Comparison of ENCODE assay signal across 8 cellular contexts in genomic region chr2:211085056-211085680, GRCh38.
A peak's percentile ranks its signal among the peaks of the same experiment; 100 is the strongest.
DNase-seq lines count a peak whose midpoint lies in the region; ATAC-seq and TF ChIP-seq lines count a peak whose summit lies in the region.

No MANE protein-coding gene starts in this region.

- peaks cover 8% of the 10 kb centered on the region for H3K4me1 Mint-ChIP-seq in endothelial cell (ENCODE audit: unreplicated experiment)

- no peaks in the 10 kb centered on the region for H3K27me3 ChIP-seq in parathyroid adenoma (ENCODE audit: control insufficient read depth, insufficient read depth, low read length)

- H3K27ac Mint-ChIP-seq in endothelial cell (ENCODE audit: unreplicated experiment): no peak overlapping the region

- TF ChIP-seq CTCF in GM12874 (IDR thresholded peaks at IDR 0.05; ENCODE audit: insufficient read depth, low read depth, low read length) (peak; percentile 41; the same call in 1 of the 2 replicates), endothelial cell (IDR thresholded peaks at IDR 0.05; ENCODE audit: unreplicated experiment) (peak; percentile 81), parathyroid adenoma (IDR thresholded peaks at IDR 0.05) (peak; percentile 79)

- no peaks in the 10 kb centered on the region for H3K79me2 ChIP-seq in parathyroid adenoma

- no peaks in the 10 kb centered on the region for H3K36me3 ChIP-seq in parathyroid adenoma (ENCODE audit: control insufficient read depth, insufficient read depth, low read length)

- in situ Hi-C loops in ACHN (cut with HindIII; ENCODE audit: low pct_ligation_motif_present, low pct_unique_long_range_greater_than_20kb, low sequenced_read_pairs): no loop called here

- H3K4me2 ChIP-seq in parathyroid adenoma (ENCODE audit: low read length): no peak overlapping the region

- no peak overlapping the region for H3K4me3 ChIP-seq in parathyroid adenoma (ENCODE audit: low read depth, low read length)

- peak; percentile 55 for DNase-seq in ACHN
- peak; percentile 51 for DNase-seq in NCI-H460 (ENCODE audit: extremely low read depth, low read depth)
- no peak for DNase-seq in endothelial cell (ENCODE audit: low spot score)
- DNase-seq in stimulated activated CD8-positive, alpha-beta memory T cell treated with anti-CD3 and anti-CD28 coated beads, Interleukin-4, amount 100 ng/mL, for 48 hours: no peak

- no peak overlapping the region for H3K4me3 Mint-ChIP-seq in endothelial cell (ENCODE audit: unreplicated experiment)

- peak overlapping the region; percentile 41 for H2AFZ ChIP-seq in parathyroid adenoma

- H3K4me1 ChIP-seq in parathyroid adenoma: peaks cover 29% of the 10 kb centered on the region

- peaks cover 1% of the 10 kb centered on the region for H3K27me3 Mint-ChIP-seq in endothelial cell (ENCODE audit: unreplicated experiment)

- H3K27ac ChIP-seq in parathyroid adenoma: peak overlapping the region; percentile 5

- ATAC-seq in HG03039 (IDR thresholded peaks at IDR 0.05; ENCODE audit: unreplicated experiment) (peak; percentile 70), HG03135 (IDR thresholded peaks at IDR 0.05; ENCODE audit: unreplicated experiment) (no peak)

- H3K9me3 Mint-ChIP-seq in endothelial cell (ENCODE audit: unreplicated experiment): no peaks in the 10 kb centered on the region

- no peaks in the 10 kb centered on the region for H3K9me3 ChIP-seq in parathyroid adenoma (ENCODE audit: control insufficient read depth, low read length)

- H3K9ac ChIP-seq in parathyroid adenoma: no peak overlapping the region

- H3K36me3 Mint-ChIP-seq in endothelial cell (ENCODE audit: low read depth, unreplicated experiment): no peaks in the 10 kb centered on the region

Comparison
In these comparisons a context has a peak if more than half of its experiments do, and no peak if none do; other contexts are left out.
1. DNase-seq: peak in ACHN (single experiment) and NCI-H460 (single experiment); none in endothelial cell (single experiment) and stimulated activated CD8-positive, alpha-beta memory T cell treated with anti-CD3 and anti-CD28 coated beads, Interleukin-4, amount 100 ng/mL, for 48 hours (single experiment).
2. Peak in every context shown above with its lines, with median percentiles within 50 percentile points of each other: CTCF ChIP-seq.